Comparison of ENCODE assay signal across 1 cellular context in genomic region chr21:36150192-36150711, GRCh38.
TF ChIP-seq lines count a peak whose summit lies in the region.

No MANE protein-coding gene starts in this region.

TF ChIP-seq in K562, 482 proteins besides CTCF, POLR2A, EP300 and RAD21 (continued from another document):
- TF ChIP-seq, protein P1, sequence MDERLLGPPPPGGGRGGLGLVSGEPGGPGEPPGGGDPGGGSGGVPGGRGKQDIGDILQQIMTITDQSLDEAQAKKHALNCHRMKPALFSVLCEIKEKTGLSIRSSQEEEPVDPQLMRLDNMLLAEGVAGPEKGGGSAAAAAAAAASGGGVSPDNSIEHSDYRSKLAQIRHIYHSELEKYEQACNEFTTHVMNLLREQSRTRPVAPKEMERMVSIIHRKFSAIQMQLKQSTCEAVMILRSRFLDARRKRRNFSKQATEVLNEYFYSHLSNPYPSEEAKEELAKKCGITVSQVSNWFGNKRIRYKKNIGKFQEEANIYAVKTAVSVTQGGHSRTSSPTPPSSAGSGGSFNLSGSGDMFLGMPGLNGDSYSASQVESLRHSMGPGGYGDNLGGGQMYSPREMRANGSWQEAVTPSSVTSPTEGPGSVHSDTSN (CRISPR knock-in tag; IDR thresholded peaks at IDR 0.05; ENCODE audit: low read depth) = no peak
- TF ChIP-seq, protein P1 (tag; conservative IDR thresholded peaks at IDR 0.05; ENCODE audit: low read depth) = peak; percentile 78
- TF ChIP-seq ADNP (tag; IDR thresholded peaks at IDR 0.05) (no peak), CBFA2T3 (IDR thresholded peaks at IDR 0.05) (no peak), MEIS2 (IDR thresholded peaks at IDR 0.05; ENCODE audit: partially characterized antibody) (peak; percentile 80), ETV1 (tag; conservative IDR thresholded peaks at IDR 0.05; ENCODE audit: low read depth) (no peak), SMAD4 (CRISPR knock-in tag; conservative IDR thresholded peaks at IDR 0.05) (peak; percentile 61; the same call in 1 of the 2 replicates), SRF (CRISPR knock-in tag; IDR thresholded peaks at IDR 0.05) (0 out of 4 replicates have a peak, but pooled peaks of 1 of the 2 experiments have one; percentile 19), GTF2E2 (tag; IDR thresholded peaks at IDR 0.05) (0 out of 2 replicates have a peak, but pooled peaks have one; percentile 73), ZNF175 (CRISPR knock-in tag; IDR thresholded peaks at IDR 0.05; ENCODE audit: low read depth) (peak; percentile 65; the same call in 1 of the 2 replicates), CHD1 (IDR thresholded peaks at IDR 0.05; ENCODE audit: low read length) (no peak)
- TF ChIP-seq, protein P2, sequence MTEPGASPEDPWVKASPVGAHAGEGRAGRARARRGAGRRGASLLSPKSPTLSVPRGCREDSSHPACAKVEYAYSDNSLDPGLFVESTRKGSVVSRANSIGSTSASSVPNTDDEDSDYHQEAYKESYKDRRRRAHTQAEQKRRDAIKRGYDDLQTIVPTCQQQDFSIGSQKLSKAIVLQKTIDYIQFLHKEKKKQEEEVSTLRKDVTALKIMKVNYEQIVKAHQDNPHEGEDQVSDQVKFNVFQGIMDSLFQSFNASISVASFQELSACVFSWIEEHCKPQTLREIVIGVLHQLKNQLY (CRISPR knock-in tag; conservative IDR thresholded peaks at IDR 0.05) = no peak
- TF ChIP-seq, protein P3, sequence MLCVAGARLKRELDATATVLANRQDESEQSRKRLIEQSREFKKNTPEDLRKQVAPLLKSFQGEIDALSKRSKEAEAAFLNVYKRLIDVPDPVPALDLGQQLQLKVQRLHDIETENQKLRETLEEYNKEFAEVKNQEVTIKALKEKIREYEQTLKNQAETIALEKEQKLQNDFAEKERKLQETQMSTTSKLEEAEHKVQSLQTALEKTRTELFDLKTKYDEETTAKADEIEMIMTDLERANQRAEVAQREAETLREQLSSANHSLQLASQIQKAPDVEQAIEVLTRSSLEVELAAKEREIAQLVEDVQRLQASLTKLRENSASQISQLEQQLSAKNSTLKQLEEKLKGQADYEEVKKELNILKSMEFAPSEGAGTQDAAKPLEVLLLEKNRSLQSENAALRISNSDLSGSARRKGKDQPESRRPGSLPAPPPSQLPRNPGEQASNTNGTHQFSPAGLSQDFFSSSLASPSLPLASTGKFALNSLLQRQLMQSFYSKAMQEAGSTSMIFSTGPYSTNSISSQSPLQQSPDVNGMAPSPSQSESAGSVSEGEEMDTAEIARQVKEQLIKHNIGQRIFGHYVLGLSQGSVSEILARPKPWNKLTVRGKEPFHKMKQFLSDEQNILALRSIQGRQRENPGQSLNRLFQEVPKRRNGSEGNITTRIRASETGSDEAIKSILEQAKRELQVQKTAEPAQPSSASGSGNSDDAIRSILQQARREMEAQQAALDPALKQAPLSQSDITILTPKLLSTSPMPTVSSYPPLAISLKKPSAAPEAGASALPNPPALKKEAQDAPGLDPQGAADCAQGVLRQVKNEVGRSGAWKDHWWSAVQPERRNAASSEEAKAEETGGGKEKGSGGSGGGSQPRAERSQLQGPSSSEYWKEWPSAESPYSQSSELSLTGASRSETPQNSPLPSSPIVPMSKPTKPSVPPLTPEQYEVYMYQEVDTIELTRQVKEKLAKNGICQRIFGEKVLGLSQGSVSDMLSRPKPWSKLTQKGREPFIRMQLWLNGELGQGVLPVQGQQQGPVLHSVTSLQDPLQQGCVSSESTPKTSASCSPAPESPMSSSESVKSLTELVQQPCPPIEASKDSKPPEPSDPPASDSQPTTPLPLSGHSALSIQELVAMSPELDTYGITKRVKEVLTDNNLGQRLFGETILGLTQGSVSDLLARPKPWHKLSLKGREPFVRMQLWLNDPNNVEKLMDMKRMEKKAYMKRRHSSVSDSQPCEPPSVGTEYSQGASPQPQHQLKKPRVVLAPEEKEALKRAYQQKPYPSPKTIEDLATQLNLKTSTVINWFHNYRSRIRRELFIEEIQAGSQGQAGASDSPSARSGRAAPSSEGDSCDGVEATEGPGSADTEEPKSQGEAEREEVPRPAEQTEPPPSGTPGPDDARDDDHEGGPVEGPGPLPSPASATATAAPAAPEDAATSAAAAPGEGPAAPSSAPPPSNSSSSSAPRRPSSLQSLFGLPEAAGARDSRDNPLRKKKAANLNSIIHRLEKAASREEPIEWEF (CRISPR knock-in tag; IDR thresholded peaks at IDR 0.05) = no peak
- TF ChIP-seq, protein P4, sequence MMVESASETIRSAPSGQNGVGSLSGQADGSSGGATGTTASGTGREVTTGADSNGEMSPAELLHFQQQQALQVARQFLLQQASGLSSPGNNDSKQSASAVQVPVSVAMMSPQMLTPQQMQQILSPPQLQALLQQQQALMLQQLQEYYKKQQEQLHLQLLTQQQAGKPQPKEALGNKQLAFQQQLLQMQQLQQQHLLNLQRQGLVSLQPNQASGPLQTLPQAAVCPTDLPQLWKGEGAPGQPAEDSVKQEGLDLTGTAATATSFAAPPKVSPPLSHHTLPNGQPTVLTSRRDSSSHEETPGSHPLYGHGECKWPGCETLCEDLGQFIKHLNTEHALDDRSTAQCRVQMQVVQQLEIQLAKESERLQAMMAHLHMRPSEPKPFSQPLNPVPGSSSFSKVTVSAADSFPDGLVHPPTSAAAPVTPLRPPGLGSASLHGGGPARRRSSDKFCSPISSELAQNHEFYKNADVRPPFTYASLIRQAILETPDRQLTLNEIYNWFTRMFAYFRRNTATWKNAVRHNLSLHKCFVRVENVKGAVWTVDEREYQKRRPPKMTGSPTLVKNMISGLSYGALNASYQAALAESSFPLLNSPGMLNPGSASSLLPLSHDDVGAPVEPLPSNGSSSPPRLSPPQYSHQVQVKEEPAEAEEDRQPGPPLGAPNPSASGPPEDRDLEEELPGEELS (CRISPR knock-in tag; IDR thresholded peaks at IDR 0.05; ENCODE audit: borderline replicate concordance) = no peak
- TF ChIP-seq, protein P5, sequence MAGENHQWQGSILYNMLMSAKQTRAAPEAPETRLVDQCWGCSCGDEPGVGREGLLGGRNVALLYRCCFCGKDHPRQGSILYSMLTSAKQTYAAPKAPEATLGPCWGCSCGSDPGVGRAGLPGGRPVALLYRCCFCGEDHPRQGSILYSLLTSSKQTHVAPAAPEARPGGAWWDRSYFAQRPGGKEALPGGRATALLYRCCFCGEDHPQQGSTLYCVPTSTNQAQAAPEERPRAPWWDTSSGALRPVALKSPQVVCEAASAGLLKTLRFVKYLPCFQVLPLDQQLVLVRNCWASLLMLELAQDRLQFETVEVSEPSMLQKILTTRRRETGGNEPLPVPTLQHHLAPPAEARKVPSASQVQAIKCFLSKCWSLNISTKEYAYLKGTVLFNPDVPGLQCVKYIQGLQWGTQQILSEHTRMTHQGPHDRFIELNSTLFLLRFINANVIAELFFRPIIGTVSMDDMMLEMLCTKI (IDR thresholded peaks at IDR 0.05; ENCODE audit: partially characterized antibody) = no peak
- TF ChIP-seq, protein P6, sequence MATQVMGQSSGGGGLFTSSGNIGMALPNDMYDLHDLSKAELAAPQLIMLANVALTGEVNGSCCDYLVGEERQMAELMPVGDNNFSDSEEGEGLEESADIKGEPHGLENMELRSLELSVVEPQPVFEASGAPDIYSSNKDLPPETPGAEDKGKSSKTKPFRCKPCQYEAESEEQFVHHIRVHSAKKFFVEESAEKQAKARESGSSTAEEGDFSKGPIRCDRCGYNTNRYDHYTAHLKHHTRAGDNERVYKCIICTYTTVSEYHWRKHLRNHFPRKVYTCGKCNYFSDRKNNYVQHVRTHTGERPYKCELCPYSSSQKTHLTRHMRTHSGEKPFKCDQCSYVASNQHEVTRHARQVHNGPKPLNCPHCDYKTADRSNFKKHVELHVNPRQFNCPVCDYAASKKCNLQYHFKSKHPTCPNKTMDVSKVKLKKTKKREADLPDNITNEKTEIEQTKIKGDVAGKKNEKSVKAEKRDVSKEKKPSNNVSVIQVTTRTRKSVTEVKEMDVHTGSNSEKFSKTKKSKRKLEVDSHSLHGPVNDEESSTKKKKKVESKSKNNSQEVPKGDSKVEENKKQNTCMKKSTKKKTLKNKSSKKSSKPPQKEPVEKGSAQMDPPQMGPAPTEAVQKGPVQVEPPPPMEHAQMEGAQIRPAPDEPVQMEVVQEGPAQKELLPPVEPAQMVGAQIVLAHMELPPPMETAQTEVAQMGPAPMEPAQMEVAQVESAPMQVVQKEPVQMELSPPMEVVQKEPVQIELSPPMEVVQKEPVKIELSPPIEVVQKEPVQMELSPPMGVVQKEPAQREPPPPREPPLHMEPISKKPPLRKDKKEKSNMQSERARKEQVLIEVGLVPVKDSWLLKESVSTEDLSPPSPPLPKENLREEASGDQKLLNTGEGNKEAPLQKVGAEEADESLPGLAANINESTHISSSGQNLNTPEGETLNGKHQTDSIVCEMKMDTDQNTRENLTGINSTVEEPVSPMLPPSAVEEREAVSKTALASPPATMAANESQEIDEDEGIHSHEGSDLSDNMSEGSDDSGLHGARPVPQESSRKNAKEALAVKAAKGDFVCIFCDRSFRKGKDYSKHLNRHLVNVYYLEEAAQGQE (CRISPR knock-in tag; IDR thresholded peaks at IDR 0.05; ENCODE audit: low read depth) = no peak
